8 cellular contexts compared by ENCODE assay signal in the genomic region with DNA sequence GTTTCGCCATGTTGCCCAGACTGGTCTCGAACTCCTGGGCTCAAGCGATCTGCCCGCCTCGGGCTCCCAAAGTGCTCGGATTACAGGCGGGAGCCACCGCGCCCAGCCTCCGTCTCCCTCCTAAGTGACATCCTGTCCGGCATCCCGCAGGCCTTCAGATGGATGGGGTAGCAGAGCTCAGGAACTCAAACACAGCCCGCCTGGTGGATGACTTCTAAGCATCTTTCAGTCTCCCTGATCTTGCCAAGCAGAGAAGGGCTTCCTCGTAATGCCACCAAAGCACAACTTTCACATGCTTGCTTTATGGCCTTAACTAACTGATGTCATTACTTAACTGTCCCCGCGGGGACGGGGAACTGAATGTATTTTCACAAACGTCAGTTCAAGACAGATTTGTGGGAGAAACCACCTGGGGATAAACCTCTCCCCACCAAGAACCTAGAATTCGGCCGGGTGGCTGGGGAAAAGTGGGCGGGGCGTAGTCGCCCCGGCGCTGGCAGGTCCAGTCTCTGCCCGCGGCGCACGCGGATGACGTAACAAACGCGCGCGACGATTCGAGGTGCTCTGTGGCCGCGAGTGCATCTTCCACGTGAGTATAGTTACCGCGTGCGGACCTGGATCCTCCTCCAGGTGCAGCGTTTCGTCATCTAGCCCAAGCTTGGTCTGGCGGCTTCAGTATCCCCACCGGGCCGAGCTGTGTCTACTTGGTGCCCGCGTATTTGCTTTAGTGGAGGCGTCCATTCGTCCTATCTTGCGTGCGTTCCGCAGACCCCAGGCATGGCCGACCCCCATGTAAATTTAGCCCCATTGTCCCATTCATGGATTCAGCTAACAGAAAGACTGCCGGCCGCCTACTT. TPM values are rescaled to one million over a fixed set of nuclear protein-coding genes. Genes with fewer than 3 reads are reported as not detected.
DNase-seq lines count a peak whose midpoint lies in the region; ATAC-seq and TF ChIP-seq lines count a peak whose summit lies in the region.

A gene with protein sequence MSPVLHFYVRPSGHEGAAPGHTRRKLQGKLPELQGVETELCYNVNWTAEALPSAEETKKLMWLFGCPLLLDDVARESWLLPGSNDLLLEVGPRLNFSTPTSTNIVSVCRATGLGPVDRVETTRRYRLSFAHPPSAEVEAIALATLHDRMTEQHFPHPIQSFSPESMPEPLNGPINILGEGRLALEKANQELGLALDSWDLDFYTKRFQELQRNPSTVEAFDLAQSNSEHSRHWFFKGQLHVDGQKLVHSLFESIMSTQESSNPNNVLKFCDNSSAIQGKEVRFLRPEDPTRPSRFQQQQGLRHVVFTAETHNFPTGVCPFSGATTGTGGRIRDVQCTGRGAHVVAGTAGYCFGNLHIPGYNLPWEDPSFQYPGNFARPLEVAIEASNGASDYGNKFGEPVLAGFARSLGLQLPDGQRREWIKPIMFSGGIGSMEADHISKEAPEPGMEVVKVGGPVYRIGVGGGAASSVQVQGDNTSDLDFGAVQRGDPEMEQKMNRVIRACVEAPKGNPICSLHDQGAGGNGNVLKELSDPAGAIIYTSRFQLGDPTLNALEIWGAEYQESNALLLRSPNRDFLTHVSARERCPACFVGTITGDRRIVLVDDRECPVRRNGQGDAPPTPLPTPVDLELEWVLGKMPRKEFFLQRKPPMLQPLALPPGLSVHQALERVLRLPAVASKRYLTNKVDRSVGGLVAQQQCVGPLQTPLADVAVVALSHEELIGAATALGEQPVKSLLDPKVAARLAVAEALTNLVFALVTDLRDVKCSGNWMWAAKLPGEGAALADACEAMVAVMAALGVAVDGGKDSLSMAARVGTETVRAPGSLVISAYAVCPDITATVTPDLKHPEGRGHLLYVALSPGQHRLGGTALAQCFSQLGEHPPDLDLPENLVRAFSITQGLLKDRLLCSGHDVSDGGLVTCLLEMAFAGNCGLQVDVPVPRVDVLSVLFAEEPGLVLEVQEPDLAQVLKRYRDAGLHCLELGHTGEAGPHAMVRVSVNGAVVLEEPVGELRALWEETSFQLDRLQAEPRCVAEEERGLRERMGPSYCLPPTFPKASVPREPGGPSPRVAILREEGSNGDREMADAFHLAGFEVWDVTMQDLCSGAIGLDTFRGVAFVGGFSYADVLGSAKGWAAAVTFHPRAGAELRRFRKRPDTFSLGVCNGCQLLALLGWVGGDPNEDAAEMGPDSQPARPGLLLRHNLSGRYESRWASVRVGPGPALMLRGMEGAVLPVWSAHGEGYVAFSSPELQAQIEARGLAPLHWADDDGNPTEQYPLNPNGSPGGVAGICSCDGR (N-terminal part only) (plus strand): TSS at position 539 of the 857 bp plus-strand sequence. CDS start 4,649 bp downstream, outside the sequence.

- H3K9me1 ChIP-seq in IMR-90 (ENCODE audit: insufficient read depth, low read length) = peaks cover 13% of the 10 kb centered on the region; the same call in 1 of the 2 replicates

- peak within 1 kb of the TSS; percentile 92 for H3K23ac ChIP-seq in IMR-90 (ENCODE audit: low read depth, low read length)

- H4K20me1 ChIP-seq in IMR-90 (ENCODE audit: insufficient read depth, low read length) = no peaks in the 10 kb centered on the region

- H3K9me3 ChIP-seq in IMR-90 (ENCODE audit: control insufficient read depth, insufficient read depth, low read length) = no peaks in the 10 kb centered on the region
- H3K9me3 ChIP-seq in mucosa of descending colon = no peaks in the 10 kb centered on the region

- H3K36me3 ChIP-seq in IMR-90 (ENCODE audit: control insufficient read depth, insufficient read depth, low read length) (peaks cover 2% of the 10 kb centered on the region; the same call in 1 of the 2 replicates), mucosa of descending colon (ENCODE audit: low read depth) (no peaks in the 10 kb centered on the region)

- POLR2A ChIA-PET in IMR-90 (lab: Charles Lee; ENCODE audit: unreplicated experiment) = no interaction called here

- BruUV-seq in IMR-90 (replicated peaks; lab: Mats Ljungman, UMichigan) = no TSS peak

- peak within 1 kb of the TSS; percentile 86 for H4K91ac ChIP-seq in IMR-90 (ENCODE audit: insufficient read depth, low read depth, low read length)

- dilution Hi-C loops in IMR-90 (cut with HindIII; ENCODE audit: low sequenced_read_pairs, unreplicated experiment) = loop anchor here (25.0 kb wide), 1 partner anchor 137 kb away; a partner anchor contains a TSS

- TF ChIP-seq RAD21 in IMR-90 (IDR thresholded peaks at IDR 0.05; ENCODE audit: low read length) = no peak

- no peak within 1 kb of the TSS for H2BK20ac ChIP-seq in IMR-90 (ENCODE audit: low read depth, low read length)

- peak within 1 kb of the TSS; percentile 82 for H4K5ac ChIP-seq in IMR-90 (ENCODE audit: low read depth, low read length)

- CTCF ChIA-PET in IMR-90 (lab: Yijun Ruan, JAX) = interaction anchor here (0.8 kb wide), 1 partner anchor 1582 kb away, joined by 3 read pairs; no protein-coding TSS in a partner anchor

- H3K14ac ChIP-seq in IMR-90 (replicated peaks; ENCODE audit: low read depth, low read length) = peak within 1 kb of the TSS; percentile 94

- DNase-seq in COLO829 (ENCODE audit: low spot score) (peak; percentile 93), IMR-90 (peak; percentile 89), OCI-M1 (lab: John Stamatoyannopoulos, UW) (peak; percentile 98), activated T-cell treated with anti-CD3 and anti-CD28 coated beads for 4 hours (peak; percentile 98), epithelial cell of prostate (ENCODE audit: low read depth, low spot score) (peak; percentile 72), mucosa of descending colon (peak; percentile 98 to 99 (median 98))
- DNase-seq in stimulated activated CD8-positive, alpha-beta memory T cell treated with anti-CD3 and anti-CD28 coated beads, Interleukin-2, amount 100 ng/mL, for 48 hours (ENCODE audit: low read depth in 2 of 2) = peak; percentile 97 to 98

- peak within 1 kb of the TSS; percentile 88 for H3K4ac ChIP-seq in IMR-90 (ENCODE audit: low read depth, low read length)

- intact Hi-C loops in IMR-90 (cut with micrococcal nuclease) = loop anchor here (1.0 to 5.0 kb wide), 4 partner anchors 23 to 128 kb away; a partner anchor contains a TSS
- intact Hi-C loops in mucosa of descending colon (cut with DNase I, micrococcal nuclease) = no loop called here

- peak; percentile 54 for TF ChIP-seq POLR2A in IMR-90 (IDR thresholded peaks at IDR 0.05; ENCODE audit: low read depth, low read length)

- H4K8ac ChIP-seq in IMR-90 (ENCODE audit: low read depth in 2 of 2, low read length in 2 of 2) = peak within 1 kb of the TSS; percentile 89 to 99

- H3K79me1 ChIP-seq in IMR-90 (ENCODE audit: low read depth in 1 of 2, low read length in 2 of 2) = peaks cover 26 to 59% of the 10 kb centered on the region in 2 experiments

- peak within 1 kb of the TSS; percentile 93; the same call in 2 of the 3 replicates for H2BK15ac ChIP-seq in IMR-90 (ENCODE audit: low read depth, low read length)

- H3K9ac ChIP-seq in IMR-90 (ENCODE audit: low read depth, low read length) = peak within 1 kb of the TSS; percentile 93

- H2AFZ ChIP-seq in IMR-90 (replicated peaks; ENCODE audit: low read length, poor library complexity) = peak within 1 kb of the TSS; percentile 99

- H3K18ac ChIP-seq in IMR-90 (ENCODE audit: low read depth, low read length) = peak within 1 kb of the TSS; percentile 13; the same call in 1 of the 2 replicates

- peak within 1 kb of the TSS; percentile 82 for H3K56ac ChIP-seq in IMR-90 (ENCODE audit: extremely low read depth, insufficient read depth, low read length)

- H3K27me3 ChIP-seq in IMR-90 (ENCODE audit: control insufficient read depth, insufficient read depth, low read length) = no peaks in the 10 kb centered on the region

- no peaks in the 10 kb centered on the region; the same call in 1 of the 2 replicates for H3K4me1 ChIP-seq in IMR-90 (ENCODE audit: control insufficient read depth, insufficient read depth, low read length)
- peaks cover 5% of the 10 kb centered on the region for H3K4me1 ChIP-seq in mucosa of descending colon (ENCODE audit: low read depth)

- WGBS in IMR-90 (ENCODE audit: extremely low coverage in 2 of 2, insufficient read length in 1 of 2), 2 experiments = 1% methylated on average over 35 of the region's 58 CpGs; no CpG with 5 or more reads in 1 of the 2 experiments

- H2AK9ac ChIP-seq in IMR-90 (replicated peaks; ENCODE audit: low read depth, low read length, poor library complexity) = peak within 1 kb of the TSS; percentile 84

- H2BK120ac ChIP-seq in IMR-90 (ENCODE audit: low read depth, low read length) = peak within 1 kb of the TSS; percentile 46; the same call in 1 of the 2 replicates

- H3K4me2 ChIP-seq in IMR-90 (ENCODE audit: low read depth, low read length) = peak within 1 kb of the TSS; percentile 92

- peak within 1 kb of the TSS; percentile 80 for H3K27ac ChIP-seq in IMR-90 (ENCODE audit: insufficient read depth, low read length)
- peak within 1 kb of the TSS; percentile 94 for H3K27ac ChIP-seq in epithelial cell of prostate

- peak within 1 kb of the TSS; percentile 76 for H3K4me3 ChIP-seq in IMR-90 (ENCODE audit: insufficient read depth, low read depth, low read length)
- H3K4me3 ChIP-seq in mucosa of descending colon = peak within 1 kb of the TSS; percentile 18

- TF ChIP-seq CTCF in IMR-90 (conservative IDR thresholded peaks at IDR 0.05; ENCODE audit: low read depth, low read length) = no peak
- TF ChIP-seq CTCF in mucosa of descending colon (IDR thresholded peaks at IDR 0.05) = no peak

- in situ Hi-C loops in IMR-90 (cut with MboI; ENCODE audit: low sequenced_read_pairs) = no loop called here

- peak within 1 kb of the TSS; percentile 64 for H2BK5ac ChIP-seq in IMR-90 (ENCODE audit: low read depth, low read length, poor library complexity, severe bottlenecking)

- peak; percentile 34 for ATAC-seq in GM21367 (IDR thresholded peaks at IDR 0.05; ENCODE audit: unreplicated experiment)
- peak; percentile 74 for ATAC-seq in IMR-90 (ENCODE audit: low read depth)
- peak; percentile 84 for ATAC-seq in mucosa of descending colon

- peak within 1 kb of the TSS; percentile 56 for H2AK5ac ChIP-seq in IMR-90 (ENCODE audit: low read depth, low read length)

TF ChIP-seq in IMR-90, 13 proteins besides CTCF, POLR2A, EP300 and RAD21 (continues in another document):
- TF ChIP-seq BHLHE40 (IDR thresholded peaks at IDR 0.05; ENCODE audit: low read depth, low read length) (peak; percentile 67), MAFK (IDR thresholded peaks at IDR 0.05; ENCODE audit: low read depth, low read length) (no peak), CHD1 (IDR thresholded peaks at IDR 0.05; ENCODE audit: low read depth, low read length) (0 out of 2 replicates have a peak, but pooled peaks have one; percentile 50), RCOR1 (IDR thresholded peaks at IDR 0.05; ENCODE audit: insufficient replicate concordance, low read length) (no peak), MXI1 (IDR thresholded peaks at IDR 0.05; ENCODE audit: borderline replicate concordance, low read depth, low read length) (peak; percentile 100)

RNA-seq across cellular contexts. Expression of the gene that starts here (rescaled TPM):
- 22.2 and 26.2 TPM in 2 replicates for total RNA-seq in IMR-90 (2012; rRNA removed)
- 20.5 and 20.7 TPM in 2 replicates for polyA plus RNA-seq in IMR-90 (2012; rRNA removed)
- 10.2 and 12.6 TPM in 2 replicates for polyA plus RNA-seq in IMR-90 (2012; cell fraction: cytosol; rRNA removed)
- polyA plus RNA-seq in IMR-90 (2012; cell fraction: nucleus; rRNA removed; ENCODE audit: low replicate concordance) = 74.8 and 108 TPM in 2 replicates
- total RNA-seq in mucosa of descending colon = 10 to 100 TPM; 18.7 to 31.7 (median 30.1) TPM

Comparison
In these comparisons a context has a peak if more than half of its experiments do, and no peak if none do; other contexts are left out.
1. Peak in every context shown above with its lines: DNase-seq, ATAC-seq, H3K4me3 ChIP-seq and H3K27ac ChIP-seq.
2. ATAC-seq: peak in every context shown above with its lines; median percentile 84 in mucosa of descending colon; 74 in IMR-90; 34 in GM21367.